Comparison of ENCODE assay signal across 22 cellular contexts in the genomic region with DNA sequence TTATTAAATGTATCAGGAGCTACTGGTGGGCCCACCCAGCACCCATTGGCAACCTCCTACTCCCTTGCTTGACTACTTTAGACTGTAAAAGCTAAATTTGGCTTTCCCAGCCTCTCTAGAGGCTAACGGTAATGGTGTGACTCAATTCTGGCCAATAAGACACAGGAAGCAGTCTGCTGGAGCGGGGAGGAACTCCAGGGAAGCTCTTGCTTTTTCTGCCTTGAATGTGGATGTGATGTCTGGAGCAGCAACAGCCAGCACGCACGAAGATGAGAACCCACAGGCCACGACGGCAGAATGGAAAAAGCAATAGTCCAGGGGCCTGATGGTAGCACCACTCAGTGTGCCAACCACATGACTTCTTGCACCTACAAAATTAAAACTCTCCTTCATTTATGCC. TPM values are rescaled to one million over a fixed set of nuclear protein-coding genes. Genes with fewer than 3 reads are reported as not detected.
DNase-seq lines count a peak whose midpoint lies in the region; ATAC-seq and TF ChIP-seq lines count a peak whose summit lies in the region.
"Had no signal": no experiment of that assay in that cellular context is flagged by ENCODE, and none has a peak within 500 bp of the region (broad histone marks: within the 10 kb centered on the region; RNA-seq: fewer than 3 reads in every experiment).

No MANE protein-coding gene starts in this region.

- TF ChIP-seq CTCF in fibroblast of mammary gland (conservative IDR thresholded peaks at IDR 0.05; ENCODE audit: control insufficient read depth, insufficient read depth, low read depth, low read length), result no peak
- no peak for TF ChIP-seq CTCF in upper lobe of right lung (IDR thresholded peaks at IDR 0.05)
- no peak for TF ChIP-seq CTCF in nephron progenitor cell (IDR thresholded peaks at IDR 0.05)

- peaks cover 2% of the 10 kb centered on the region for H3K27me3 Mint-ChIP-seq in nephron progenitor cell (ENCODE audit: low read depth, poor library complexity)
- H3K27me3 Mint-ChIP-seq: B cell; dendritic cell treated with granulocyte-macrophage colony-stimulating factor and Interleukin-4, amounts not matched to agents 40 ng/mL and 50 ng/mL, for 4 days had no signal

- no peak overlapping the region for H3K27ac ChIP-seq in upper lobe of right lung
- H3K27ac ChIP-seq: adrenal gland, cardiac muscle cell, neutrophil had no signal

- H3K4me3 ChIP-seq in fibroblast of mammary gland (ENCODE audit: control insufficient read depth, low read depth, low read length), result no peak overlapping the region
- no peak overlapping the region for H3K4me3 ChIP-seq in upper lobe of right lung
- H3K4me3 ChIP-seq: adrenal gland, cardiac muscle cell had no signal

- H3K4me1 Mint-ChIP-seq in nephron progenitor cell, result peaks cover 14% of the 10 kb centered on the region
- H3K4me1 Mint-ChIP-seq: B cell had no signal

- ATAC-seq in left ventricle myocardium superior (no peak), upper lobe of right lung (no peak)

- H3K9me3 ChIP-seq in upper lobe of right lung, result no peaks in the 10 kb centered on the region
- H3K9me3 ChIP-seq: adrenal gland, neutrophil had no signal

- DNase-seq in cardiac septum (ENCODE audit: low spot score), result peak; percentile 49
- no peak for DNase-seq in left ventricle myocardium superior
- DNase-seq in RPMI7951 (ENCODE audit: low read depth), result peak; percentile 39
- peak; percentile 42 for DNase-seq in fibroblast of mammary gland (ENCODE audit: low read depth)
- peak; percentile 6 for DNase-seq in upper lobe of right lung
- no peak for DNase-seq in DMS53 (lab: John Stamatoyannopoulos, UW)
- DNase-seq in stimulated activated naive CD4-positive, alpha-beta T cell treated with Interleukin-2 at 50 U/mL for 16 hours (lab: John Stamatoyannopoulos, UW), result no peak
- DNase-seq in nephron progenitor cell, result no peak
- DNase-seq: 8988T; activated CD4-positive, alpha-beta T cell treated with anti-CD3 and anti-CD28 coated beads for 48 hours; activated naive CD4-positive, alpha-beta T cell treated with Interleukin-2 at 50 U/mL for 16 hours; activated T-cell treated with anti-CD3 and anti-CD28 coated beads, Interleukin-2, amount 50 U/mL, for 48 hours; adrenal gland; DMS79; kidney glomerular epithelial cell; NCI-H187 treated with DMSO at 0.1 percent for 48 hours; NCI-H524 treated with DMSO at 0.1 percent for 48 hours; NK-92 treated with Interleukin-12 subunit alpha and Interleukin-12 subunit beta, amount 100 ng/mL, for 24 hours had no signal

- no peak overlapping the region for H3K4me3 Mint-ChIP-seq in nephron progenitor cell
- H3K4me3 Mint-ChIP-seq: B cell; dendritic cell treated with granulocyte-macrophage colony-stimulating factor and Interleukin-4, amounts not matched to agents 40 ng/mL and 50 ng/mL, for 4 days had no signal

- H3K4me1 ChIP-seq in upper lobe of right lung, result no peaks in the 10 kb centered on the region
- H3K4me1 ChIP-seq: adrenal gland had no signal

- no peaks in the 10 kb centered on the region for H3K36me3 ChIP-seq in upper lobe of right lung
- H3K36me3 ChIP-seq: adrenal gland, cardiac muscle cell, neutrophil had no signal

- intact Hi-C loops in cardiac septum (cut with DNase I) (no loop called here), left ventricle myocardium superior (cut with micrococcal nuclease) (no loop called here), upper lobe of right lung (cut with DNase I) (no loop called here)

- no peaks in the 10 kb centered on the region for H3K27me3 ChIP-seq in upper lobe of right lung
- H3K27me3 ChIP-seq: adrenal gland, cardiac muscle cell, neutrophil had no signal

- H3K36me3 Mint-ChIP-seq in nephron progenitor cell (ENCODE audit: low read depth), result no peaks in the 10 kb centered on the region

- no peak overlapping the region for H3K27ac Mint-ChIP-seq in nephron progenitor cell
- H3K27ac Mint-ChIP-seq: B cell; dendritic cell treated with granulocyte-macrophage colony-stimulating factor and Interleukin-4, amounts not matched to agents 40 ng/mL and 50 ng/mL, for 4 days had no signal

- peaks cover 5% of the 10 kb centered on the region for H3K9me3 Mint-ChIP-seq in nephron progenitor cell
- H3K9me3 Mint-ChIP-seq: dendritic cell treated with granulocyte-macrophage colony-stimulating factor and Interleukin-4, amounts not matched to agents 40 ng/mL and 50 ng/mL, for 4 days had no signal

RNA-seq across cellular contexts. Expression of a gene that starts 39.9 kb away (rescaled TPM):
- total RNA-seq in cardiac septum, result 42.4 TPM
- 51.6 TPM for total RNA-seq in left ventricle myocardium superior
- total RNA-seq in RPMI7951 (2014; rRNA removed; shearing (Covaris generic)), result 0.12 and 0.29 TPM in 2 replicates
- total RNA-seq in upper lobe of right lung, result 7.4 TPM
- total RNA-seq: B cell had no signal

RNA-seq across cellular contexts. Expression of a gene that starts 50.2 kb away (rescaled TPM):
- 27.6 TPM for total RNA-seq in cardiac septum
- total RNA-seq in left ventricle myocardium superior, result 29.1 TPM
- 42.3 and 57.7 TPM in 2 replicates for total RNA-seq in RPMI7951 (2014; rRNA removed; shearing (Covaris generic))
- total RNA-seq in upper lobe of right lung, result 45.4 TPM

Comparison
In these comparisons a context has a peak if more than half of its experiments do, and no peak if none do; other contexts are left out.
1. DNase-seq: peak in cardiac septum (single experiment), RPMI7951 (single experiment), fibroblast of mammary gland (single experiment) and upper lobe of right lung (single experiment); none in left ventricle myocardium superior (single experiment), DMS53 (single experiment), stimulated activated naive CD4-positive, alpha-beta T cell treated with Interleukin-2 at 50 U/mL for 16 hours (single experiment) and nephron progenitor cell (single experiment).